29 cellular contexts compared by ENCODE assay signal in genomic region chr6:136265101-136265500, GRCh38. TPM values are rescaled to one million over a fixed set of nuclear protein-coding genes. Genes with fewer than 3 reads are reported as not detected.
DNase-seq lines count a peak whose midpoint lies in the region; ATAC-seq and TF ChIP-seq lines count a peak whose summit lies in the region.
"Had no signal": no experiment of that assay in that cellular context is flagged by ENCODE, and none has a peak within 500 bp of the region (broad histone marks: within the 10 kb centered on the region; RNA-seq: fewer than 3 reads in every experiment).

No MANE protein-coding gene starts in this region.

- H3K4me1 Mint-ChIP-seq in activated CD4-positive, alpha-beta T cell treated with anti-CD3 and anti-CD28 coated beads, Interleukin-2, amount 10 ng/mL, durations not matched to agents 7 days and 5 days, result peaks cover 13% of the 10 kb centered on the region
- H3K4me1 Mint-ChIP-seq in CD8-positive, alpha-beta T cell (ENCODE audit: low read depth), result peaks cover 61% of the 10 kb centered on the region
- H3K4me1 Mint-ChIP-seq in activated T-helper 1 cell treated with anti-CD3 and anti-CD28 coated beads, Interleukin-12 subunit alpha, Interleukin-12 subunit beta, Interleukin-2, Interleukin-4 antibody, amounts not matched to agents 30 ng/mL and 10 ng/mL and 1 ng/mL, durations not matched to agents 14 hours and 24 hours and 36 hours (ENCODE audit: low read depth), result peaks cover 40% of the 10 kb centered on the region
- H3K4me1 Mint-ChIP-seq in mesothelial cell of epicardium (no peaks in the 10 kb centered on the region), chondrocyte (ENCODE audit: low read depth) (peaks cover 5% of the 10 kb centered on the region)

- H3K4me1 ChIP-seq in CD8-positive, alpha-beta T cell (ENCODE audit: insufficient read depth, low read length), result peaks cover 8% of the 10 kb centered on the region
- H3K4me1 ChIP-seq: lower lobe of right lung, thyroid gland, uterus had no signal

- peak overlapping the region; percentile 28 for H3K27ac Mint-ChIP-seq in activated CD4-positive, alpha-beta T cell treated with anti-CD3 and anti-CD28 coated beads, Interleukin-2, amount 10 ng/mL, durations not matched to agents 7 days and 5 days
- H3K27ac Mint-ChIP-seq in CD8-positive, alpha-beta T cell, result peak overlapping the region; percentile 69
- peak overlapping the region; percentile 62 for H3K27ac Mint-ChIP-seq in activated T-helper 1 cell treated with anti-CD3 and anti-CD28 coated beads, Interleukin-12 subunit alpha, Interleukin-12 subunit beta, Interleukin-2, Interleukin-4 antibody, amounts not matched to agents 30 ng/mL and 10 ng/mL and 1 ng/mL, durations not matched to agents 14 hours and 24 hours and 36 hours
- peak overlapping the region; percentile 1 for H3K27ac Mint-ChIP-seq in mesothelial cell of epicardium
- no peak overlapping the region for H3K27ac Mint-ChIP-seq in chondrocyte (ENCODE audit: unreplicated experiment)
- H3K27ac Mint-ChIP-seq: T-helper 1 cell treated with Interleukin-12 subunit alpha and Interleukin-12 subunit beta and Interleukin-4 antibody, amounts not matched to agents 30 μg/mL and 1 μg/mL, for 36 hours had no signal

- peaks cover 58% of the 10 kb centered on the region for H3K36me3 ChIP-seq in CD8-positive, alpha-beta T cell (ENCODE audit: insufficient read depth, low read length)
- H3K36me3 ChIP-seq: uterus had no signal

- no peak for TF ChIP-seq CTCF in CD8-positive, alpha-beta T cell (IDR thresholded peaks at IDR 0.05)
- no peak for TF ChIP-seq CTCF in mesothelial cell of epicardium (IDR thresholded peaks at IDR 0.05; ENCODE audit: unreplicated experiment)
- no peak for TF ChIP-seq CTCF in chondrocyte (IDR thresholded peaks at IDR 0.05)

- intact Hi-C loops in CD8-positive, alpha-beta T cell (cut with DNase I, micrococcal nuclease), result loop anchor here in 1 of 2 experiments (2.0 kb wide), 1 partner anchor 16 kb away; no protein-coding TSS in a partner anchor
- intact Hi-C loops in activated T-helper 1 cell treated with anti-CD3 and anti-CD28 coated beads, Interleukin-12 subunit alpha, Interleukin-12 subunit beta, Interleukin-2, Interleukin-4 antibody, amounts not matched to agents 30 ng/mL and 10 ng/mL and 1 ng/mL, durations not matched to agents 14 hours and 24 hours and 36 hours (cut with micrococcal nuclease), result no loop called here

- DNase-seq in activated CD4-positive, alpha-beta T cell treated with anti-CD3 and anti-CD28 coated beads, Interleukin-2, amount 10 ng/mL, durations not matched to agents 7 days and 5 days, result no peak
- no peak for DNase-seq in activated CD4-positive, alpha-beta T cell treated with anti-CD3 and anti-CD28 coated beads, Interleukin-2, amount 50 U/mL, for 1 hour
- DNase-seq in CD8-positive, alpha-beta T cell, result no peak
- no peak for DNase-seq in activated T-helper 1 cell treated with anti-CD3 and anti-CD28 coated beads, Interleukin-12 subunit alpha, Interleukin-12 subunit beta, Interleukin-2, Interleukin-4 antibody, amounts not matched to agents 30 ng/mL and 10 ng/mL and 1 ng/mL, durations not matched to agents 14 hours and 24 hours and 36 hours (ENCODE audit: low spot score)
- DNase-seq in mesothelial cell of epicardium (ENCODE audit: low spot score in 2 of 2, unreplicated experiment in 2 of 2), result no peak
- DNase-seq in stimulated activated CD4-positive, alpha-beta T cell treated with anti-CD3 and anti-CD28 coated beads, Interleukin-1b, Interleukin-23, amount 100 ng/mL, for 48 hours, result no peak
- no peak for DNase-seq in NCI-H1436 treated with DMSO at 0.1 percent for 48 hours (lab: John Stamatoyannopoulos, UW)
- DNase-seq in chondrocyte (ENCODE audit: low spot score), result no peak
- DNase-seq: 8988T; activated CD4-positive, CD25-positive, alpha-beta regulatory T cell; amygdala; C1 segment of cervical spinal cord; KG1; lower lobe of right lung; MG63; NCI-H1105; NCI-H2029; NCI-H2227 treated with DMSO at 0.1 percent for 48 hours; NCI-H526 treated with DMSO at 0.1 percent for 48 hours; NK-92 treated with Interleukin-12 subunit alpha and Interleukin-12 subunit beta, amount 100 ng/mL, for 24 hours; PC-9; SK-N-SH; thyroid gland; uterus had no signal

- H3K27me3 ChIP-seq in CD8-positive, alpha-beta T cell (ENCODE audit: insufficient read depth, low read length), result no peaks in the 10 kb centered on the region
- H3K27me3 ChIP-seq: MG63, right atrium auricular region, thyroid gland, uterus had no signal

- H3K36me3 Mint-ChIP-seq in activated CD4-positive, alpha-beta T cell treated with anti-CD3 and anti-CD28 coated beads, Interleukin-2, amount 10 ng/mL, durations not matched to agents 7 days and 5 days (ENCODE audit: low read depth), result peaks cover 66% of the 10 kb centered on the region
- H3K36me3 Mint-ChIP-seq in CD8-positive, alpha-beta T cell, result peaks cover 89% of the 10 kb centered on the region
- H3K36me3 Mint-ChIP-seq in activated T-helper 1 cell treated with anti-CD3 and anti-CD28 coated beads, Interleukin-12 subunit alpha, Interleukin-12 subunit beta, Interleukin-2, Interleukin-4 antibody, amounts not matched to agents 30 ng/mL and 10 ng/mL and 1 ng/mL, durations not matched to agents 14 hours and 24 hours and 36 hours (ENCODE audit: low read depth), result peaks cover 69% of the 10 kb centered on the region
- peaks cover 46% of the 10 kb centered on the region for H3K36me3 Mint-ChIP-seq in mesothelial cell of epicardium
- H3K36me3 Mint-ChIP-seq in chondrocyte (ENCODE audit: low read depth), result peaks cover 42% of the 10 kb centered on the region

- H3K9me3 Mint-ChIP-seq in activated CD4-positive, alpha-beta T cell treated with anti-CD3 and anti-CD28 coated beads, Interleukin-2, amount 10 ng/mL, durations not matched to agents 7 days and 5 days, result no peaks in the 10 kb centered on the region
- H3K9me3 Mint-ChIP-seq in CD8-positive, alpha-beta T cell, result no peaks in the 10 kb centered on the region
- no peaks in the 10 kb centered on the region for H3K9me3 Mint-ChIP-seq in activated T-helper 1 cell treated with anti-CD3 and anti-CD28 coated beads, Interleukin-12 subunit alpha, Interleukin-12 subunit beta, Interleukin-2, Interleukin-4 antibody, amounts not matched to agents 30 ng/mL and 10 ng/mL and 1 ng/mL, durations not matched to agents 14 hours and 24 hours and 36 hours
- no peaks in the 10 kb centered on the region for H3K9me3 Mint-ChIP-seq in mesothelial cell of epicardium
- no peaks in the 10 kb centered on the region for H3K9me3 Mint-ChIP-seq in chondrocyte (ENCODE audit: low read depth)
- H3K9me3 Mint-ChIP-seq: T-helper 1 cell treated with Interleukin-12 subunit alpha and Interleukin-12 subunit beta and Interleukin-4 antibody, amounts not matched to agents 30 μg/mL and 1 μg/mL, for 36 hours had no signal

- H3K4me3 ChIP-seq in CD8-positive, alpha-beta T cell (ENCODE audit: low read depth, low read length), result no peak overlapping the region
- H3K4me3 ChIP-seq: lower lobe of right lung, MG63, PC-9, right atrium auricular region, smooth muscle cell, thyroid gland, uterus had no signal

- no peaks in the 10 kb centered on the region for H3K9me3 ChIP-seq in CD8-positive, alpha-beta T cell (ENCODE audit: low read length)
- H3K9me3 ChIP-seq: lower lobe of right lung, MG63, right atrium auricular region, SK-N-SH, thyroid gland, uterus had no signal

- no peak for ATAC-seq in CD8-positive, alpha-beta T cell
- ATAC-seq: HCT116, lower lobe of right lung had no signal

- CTCF ChIA-PET in activated CD4-positive, alpha-beta T cell treated with anti-CD3 and anti-CD28 coated beads, Interleukin-2, amount 10 ng/mL, durations not matched to agents 7 days and 5 days (lab: Charles Lee), result no interaction called here
- CTCF ChIA-PET in CD8-positive, alpha-beta T cell (lab: Charles Lee), result no interaction called here

- H3K27me3 Mint-ChIP-seq in activated CD4-positive, alpha-beta T cell treated with anti-CD3 and anti-CD28 coated beads, Interleukin-2, amount 10 ng/mL, durations not matched to agents 7 days and 5 days, result no peaks in the 10 kb centered on the region
- no peaks in the 10 kb centered on the region for H3K27me3 Mint-ChIP-seq in CD8-positive, alpha-beta T cell (ENCODE audit: low read depth)
- no peaks in the 10 kb centered on the region for H3K27me3 Mint-ChIP-seq in activated T-helper 1 cell treated with anti-CD3 and anti-CD28 coated beads, Interleukin-12 subunit alpha, Interleukin-12 subunit beta, Interleukin-2, Interleukin-4 antibody, amounts not matched to agents 30 ng/mL and 10 ng/mL and 1 ng/mL, durations not matched to agents 14 hours and 24 hours and 36 hours (ENCODE audit: insufficient read depth)
- H3K27me3 Mint-ChIP-seq in mesothelial cell of epicardium (ENCODE audit: low read depth) (no peaks in the 10 kb centered on the region), chondrocyte (ENCODE audit: low read depth) (no peaks in the 10 kb centered on the region)

- H3K4me3 Mint-ChIP-seq in activated CD4-positive, alpha-beta T cell treated with anti-CD3 and anti-CD28 coated beads, Interleukin-2, amount 10 ng/mL, durations not matched to agents 7 days and 5 days, result no peak overlapping the region
- no peak overlapping the region for H3K4me3 Mint-ChIP-seq in CD8-positive, alpha-beta T cell
- no peak overlapping the region for H3K4me3 Mint-ChIP-seq in activated T-helper 1 cell treated with anti-CD3 and anti-CD28 coated beads, Interleukin-12 subunit alpha, Interleukin-12 subunit beta, Interleukin-2, Interleukin-4 antibody, amounts not matched to agents 30 ng/mL and 10 ng/mL and 1 ng/mL, durations not matched to agents 14 hours and 24 hours and 36 hours
- no peak overlapping the region for H3K4me3 Mint-ChIP-seq in mesothelial cell of epicardium
- no peak overlapping the region for H3K4me3 Mint-ChIP-seq in chondrocyte (ENCODE audit: unreplicated experiment)
- H3K4me3 Mint-ChIP-seq: T-helper 1 cell treated with Interleukin-12 subunit alpha and Interleukin-12 subunit beta and Interleukin-4 antibody, amounts not matched to agents 30 μg/mL and 1 μg/mL, for 36 hours had no signal

- no peak overlapping the region for H3K27ac ChIP-seq in CD8-positive, alpha-beta T cell (ENCODE audit: low read depth, low read length)
- H3K27ac ChIP-seq: lower lobe of right lung, parathyroid adenoma, PC-9, right atrium auricular region, thyroid gland, uterus had no signal

- POLR2A ChIA-PET in activated CD4-positive, alpha-beta T cell treated with anti-CD3 and anti-CD28 coated beads, Interleukin-2, amount 10 ng/mL, durations not matched to agents 7 days and 5 days (lab: Charles Lee), result no interaction called here
- POLR2A ChIA-PET in CD8-positive, alpha-beta T cell (lab: Charles Lee), result no interaction called here

RNA-seq across cellular contexts. Expression of gene MTFR2, which starts 15.0 kb away (rescaled TPM):
- 10 to 100 TPM; 23.9 to 26.3 TPM for total RNA-seq in activated CD4-positive, alpha-beta T cell treated with anti-CD3 and anti-CD28 coated beads, Interleukin-2, amount 10 ng/mL, durations not matched to agents 7 days and 5 days
- total RNA-seq in CD8-positive, alpha-beta T cell, result 1 to 10 TPM; 1.3 to 1.5 TPM
- total RNA-seq in activated T-helper 1 cell treated with anti-CD3 and anti-CD28 coated beads, Interleukin-12 subunit alpha, Interleukin-12 subunit beta, Interleukin-2, Interleukin-4 antibody, amounts not matched to agents 30 ng/mL and 10 ng/mL and 1 ng/mL, durations not matched to agents 14 hours and 24 hours and 36 hours, result 23.3 and 27.6 TPM in 2 replicates
- total RNA-seq in mesothelial cell of epicardium (1.7 to 2.2 TPM (median 2.0 TPM) in 3 replicates), chondrocyte (0.85 to 1.7 TPM (median 1.0 TPM) in 3 replicates)

RNA-seq across cellular contexts. Expression of gene BCLAF1, which starts 24.5 kb away (rescaled TPM):
- total RNA-seq in activated CD4-positive, alpha-beta T cell treated with anti-CD3 and anti-CD28 coated beads, Interleukin-2, amount 10 ng/mL, durations not matched to agents 7 days and 5 days, result 100 to 1,000 TPM; 147 to 164 TPM
- 100 to 1,000 TPM; 471 to 494 TPM for total RNA-seq in CD8-positive, alpha-beta T cell
- total RNA-seq in activated T-helper 1 cell treated with anti-CD3 and anti-CD28 coated beads, Interleukin-12 subunit alpha, Interleukin-12 subunit beta, Interleukin-2, Interleukin-4 antibody, amounts not matched to agents 30 ng/mL and 10 ng/mL and 1 ng/mL, durations not matched to agents 14 hours and 24 hours and 36 hours, result 233 and 237 TPM in 2 replicates
- total RNA-seq in mesothelial cell of epicardium, result 241 to 260 TPM (median 246 TPM) in 3 replicates
- total RNA-seq in chondrocyte, result 135 to 142 TPM (median 139 TPM) in 3 replicates
